ENCODE assay signal across 1 cellular context in the genomic region with DNA sequence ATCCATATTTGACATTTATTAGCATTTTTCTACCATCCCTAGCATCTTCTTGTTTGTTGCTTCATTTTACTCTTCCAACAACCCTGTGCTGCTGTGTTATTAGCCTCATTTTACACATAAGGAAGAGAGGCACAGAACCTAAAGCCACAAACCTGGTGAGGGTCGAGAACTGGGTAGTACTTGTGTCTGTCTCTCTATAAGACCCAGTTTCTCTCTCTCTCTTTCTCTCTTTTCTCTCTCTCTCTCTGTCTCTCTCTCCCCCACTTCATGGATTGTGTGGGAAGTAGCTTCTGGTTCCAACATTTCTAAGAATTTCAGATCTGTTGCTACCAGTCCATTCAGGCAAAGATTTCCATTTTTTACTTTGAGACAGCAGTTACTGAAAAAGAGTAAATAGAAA.
TF ChIP-seq lines count a peak whose summit lies in the region.

No MANE protein-coding gene starts in this region.

TF ChIP-seq in HepG2, 621 proteins besides CTCF, POLR2A, EP300 and RAD21:
- TF ChIP-seq PCBP2 (optimal IDR thresholded peaks at IDR 0.05; ENCODE audit: low read depth, low read length, poor library complexity, severe bottlenecking) (no peak), FOXP1 (IDR thresholded peaks at IDR 0.05) (no peak), FOXP1 (CRISPR knock-in tag; IDR thresholded peaks at IDR 0.05) (no peak), ZSCAN31 (CRISPR knock-in tag; IDR thresholded peaks at IDR 0.05; ENCODE audit: low read depth) (no peak), TBL1XR1 (IDR thresholded peaks at IDR 0.05; ENCODE audit: borderline replicate concordance, low read length, partially characterized antibody) (no peak)
- TF ChIP-seq, protein P1, sequence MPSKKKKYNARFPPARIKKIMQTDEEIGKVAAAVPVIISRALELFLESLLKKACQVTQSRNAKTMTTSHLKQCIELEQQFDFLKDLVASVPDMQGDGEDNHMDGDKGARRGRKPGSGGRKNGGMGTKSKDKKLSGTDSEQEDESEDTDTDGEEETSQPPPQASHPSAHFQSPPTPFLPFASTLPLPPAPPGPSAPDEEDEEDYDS (CRISPR knock-in tag; IDR thresholded peaks at IDR 0.05), result no peak
- TF ChIP-seq, protein P2, sequence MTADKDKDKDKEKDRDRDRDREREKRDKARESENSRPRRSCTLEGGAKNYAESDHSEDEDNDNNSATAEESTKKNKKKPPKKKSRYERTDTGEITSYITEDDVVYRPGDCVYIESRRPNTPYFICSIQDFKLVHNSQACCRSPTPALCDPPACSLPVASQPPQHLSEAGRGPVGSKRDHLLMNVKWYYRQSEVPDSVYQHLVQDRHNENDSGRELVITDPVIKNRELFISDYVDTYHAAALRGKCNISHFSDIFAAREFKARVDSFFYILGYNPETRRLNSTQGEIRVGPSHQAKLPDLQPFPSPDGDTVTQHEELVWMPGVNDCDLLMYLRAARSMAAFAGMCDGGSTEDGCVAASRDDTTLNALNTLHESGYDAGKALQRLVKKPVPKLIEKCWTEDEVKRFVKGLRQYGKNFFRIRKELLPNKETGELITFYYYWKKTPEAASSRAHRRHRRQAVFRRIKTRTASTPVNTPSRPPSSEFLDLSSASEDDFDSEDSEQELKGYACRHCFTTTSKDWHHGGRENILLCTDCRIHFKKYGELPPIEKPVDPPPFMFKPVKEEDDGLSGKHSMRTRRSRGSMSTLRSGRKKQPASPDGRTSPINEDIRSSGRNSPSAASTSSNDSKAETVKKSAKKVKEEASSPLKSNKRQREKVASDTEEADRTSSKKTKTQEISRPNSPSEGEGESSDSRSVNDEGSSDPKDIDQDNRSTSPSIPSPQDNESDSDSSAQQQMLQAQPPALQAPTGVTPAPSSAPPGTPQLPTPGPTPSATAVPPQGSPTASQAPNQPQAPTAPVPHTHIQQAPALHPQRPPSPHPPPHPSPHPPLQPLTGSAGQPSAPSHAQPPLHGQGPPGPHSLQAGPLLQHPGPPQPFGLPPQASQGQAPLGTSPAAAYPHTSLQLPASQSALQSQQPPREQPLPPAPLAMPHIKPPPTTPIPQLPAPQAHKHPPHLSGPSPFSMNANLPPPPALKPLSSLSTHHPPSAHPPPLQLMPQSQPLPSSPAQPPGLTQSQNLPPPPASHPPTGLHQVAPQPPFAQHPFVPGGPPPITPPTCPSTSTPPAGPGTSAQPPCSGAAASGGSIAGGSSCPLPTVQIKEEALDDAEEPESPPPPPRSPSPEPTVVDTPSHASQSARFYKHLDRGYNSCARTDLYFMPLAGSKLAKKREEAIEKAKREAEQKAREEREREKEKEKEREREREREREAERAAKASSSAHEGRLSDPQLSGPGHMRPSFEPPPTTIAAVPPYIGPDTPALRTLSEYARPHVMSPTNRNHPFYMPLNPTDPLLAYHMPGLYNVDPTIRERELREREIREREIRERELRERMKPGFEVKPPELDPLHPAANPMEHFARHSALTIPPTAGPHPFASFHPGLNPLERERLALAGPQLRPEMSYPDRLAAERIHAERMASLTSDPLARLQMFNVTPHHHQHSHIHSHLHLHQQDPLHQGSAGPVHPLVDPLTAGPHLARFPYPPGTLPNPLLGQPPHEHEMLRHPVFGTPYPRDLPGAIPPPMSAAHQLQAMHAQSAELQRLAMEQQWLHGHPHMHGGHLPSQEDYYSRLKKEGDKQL (CRISPR knock-in tag; IDR thresholded peaks at IDR 0.05; ENCODE audit: low read depth), result no peak
